ENCODE assay signal across 8 cellular contexts in the genomic region with DNA sequence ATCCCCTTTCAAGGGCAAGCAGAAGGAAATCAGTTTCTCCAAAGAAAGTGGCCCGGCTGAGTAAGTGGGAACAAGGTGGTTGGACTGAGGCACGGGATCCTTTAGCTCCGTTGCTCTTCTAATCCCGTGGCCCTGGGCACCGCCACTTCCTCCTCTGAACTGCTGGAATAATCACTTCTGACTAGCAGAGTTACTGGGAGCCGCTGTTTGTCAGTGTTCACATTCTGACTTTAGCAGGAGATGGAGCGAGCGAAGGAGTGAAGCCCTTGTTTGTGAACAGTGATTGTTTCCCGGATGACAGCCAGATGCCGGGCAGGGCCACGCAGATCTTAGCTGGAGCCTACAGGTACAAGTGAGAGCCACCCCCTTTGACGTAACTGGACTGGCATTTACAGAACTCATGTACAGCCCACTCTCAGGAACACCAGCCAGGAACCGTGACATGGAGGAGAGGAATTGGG. TPM values are rescaled to one million over a fixed set of nuclear protein-coding genes. Genes with fewer than 3 reads are reported as not detected.
DNase-seq lines count a peak whose midpoint lies in the region; ATAC-seq and TF ChIP-seq lines count a peak whose summit lies in the region.

No MANE protein-coding gene starts in this region.

- peak overlapping the region; percentile 95 for H3K9ac ChIP-seq in PC-3 (ENCODE audit: low read length)

- peaks cover 3% of the 10 kb centered on the region for H3K36me3 Mint-ChIP-seq in mesothelial cell of epicardium

- H3K4me2 ChIP-seq in PC-3 (ENCODE audit: low read length): peak overlapping the region; percentile 99

- H3K9me2 ChIP-seq in PC-3 (replicated peaks; ENCODE audit: low read length): no peaks in the 10 kb centered on the region

- H3K27ac ChIP-seq in PC-3 (ENCODE audit: low read length) (peak overlapping the region; percentile 47), upper lobe of right lung (peak overlapping the region; percentile 89)

- ATAC-seq in PC-3 (no peak; the same call in 1 of the 2 replicates), upper lobe of right lung (peak; percentile 15)

- no peak for TF ChIP-seq CTCF in PC-3 (conservative IDR thresholded peaks at IDR 0.05; ENCODE audit: low read depth, low read length)
- TF ChIP-seq CTCF in mesothelial cell of epicardium (IDR thresholded peaks at IDR 0.05; ENCODE audit: unreplicated experiment): no peak
- TF ChIP-seq CTCF in upper lobe of right lung (IDR thresholded peaks at IDR 0.05): no peak

- H3K27me3 Mint-ChIP-seq in mesothelial cell of epicardium (ENCODE audit: low read depth): no peaks in the 10 kb centered on the region

- H3K9me3 ChIP-seq in PC-3 (ENCODE audit: low read length) (no peaks in the 10 kb centered on the region), upper lobe of right lung (no peaks in the 10 kb centered on the region)

- POLR2A ChIA-PET in PC-3 (lab: Charles Lee; ENCODE audit: unreplicated experiment): interaction anchor here (0.7 kb wide), 1 partner anchor 1617 kb away, joined by 3 read pairs; no protein-coding TSS in a partner anchor

- H3K79me2 ChIP-seq in PC-3 (ENCODE audit: low read length): peaks cover 96% of the 10 kb centered on the region

- H3K4me1 ChIP-seq in PC-3 (ENCODE audit: insufficient read depth, low read length): peaks cover 61% of the 10 kb centered on the region
- H3K4me1 ChIP-seq in upper lobe of right lung: peaks cover 28% of the 10 kb centered on the region

- DNase-seq in NCI-H2171 treated with DMSO at 0.1 percent for 48 hours (lab: John Stamatoyannopoulos, UW) (peak; percentile 71), NCI-H2171 (lab: John Stamatoyannopoulos, UW) (no peak), PC-3 (peak; percentile 50), ecto neural progenitor cell (ENCODE audit: low spot score) (peak; percentile 51), mesothelial cell of epicardium (ENCODE audit: low spot score in 2 of 2, unreplicated experiment in 2 of 2) (no peak), upper lobe of right lung (no peak), NCI-H345 (lab: John Stamatoyannopoulos, UW) (no peak)
- DNase-seq in stimulated activated CD4-positive, alpha-beta T cell treated with anti-CD3 and anti-CD28 coated beads, Interleukin-2, amount 100 ng/mL, for 48 hours: no peak

- H4K20me1 ChIP-seq in PC-3 (ENCODE audit: low read length): peaks cover 5% of the 10 kb centered on the region; the same call in 1 of the 2 replicates

- H3K36me3 ChIP-seq in PC-3 (ENCODE audit: low read depth, low read length) (peaks cover 18% of the 10 kb centered on the region), upper lobe of right lung (peaks cover 16% of the 10 kb centered on the region)

- TSS peak; percentile 41 for BruUV-seq in PC-3 (replicated peaks; lab: Mats Ljungman, UMichigan)

- no peaks in the 10 kb centered on the region for H3K9me3 Mint-ChIP-seq in mesothelial cell of epicardium

- peak overlapping the region; percentile 88 for H3K4me3 ChIP-seq in PC-3 (ENCODE audit: low read length)
- peak overlapping the region; percentile 82 for H3K4me3 ChIP-seq in upper lobe of right lung

- H3K4me3 Mint-ChIP-seq in mesothelial cell of epicardium: peak overlapping the region; percentile 73

- peak overlapping the region; percentile 86 for H2AFZ ChIP-seq in PC-3 (ENCODE audit: low read length)

- H3K27me3 ChIP-seq in PC-3 (ENCODE audit: low read length): no peaks in the 10 kb centered on the region
- H3K27me3 ChIP-seq in upper lobe of right lung: no peaks in the 10 kb centered on the region

- H3F3A ChIP-seq in PC-3 (ENCODE audit: low read length, unreplicated experiment): no peaks in the 10 kb centered on the region

- peaks cover 57% of the 10 kb centered on the region for H3K4me1 Mint-ChIP-seq in mesothelial cell of epicardium

- H3K27ac Mint-ChIP-seq in mesothelial cell of epicardium: peak overlapping the region; percentile 84

- intact Hi-C loops in PC-3 (cut with micrococcal nuclease): loop anchor here (5.0 kb wide), 1 partner anchor 221 kb away; no protein-coding TSS in a partner anchor
- intact Hi-C loops in upper lobe of right lung (cut with DNase I): no loop called here

- CTCF ChIA-PET in PC-3 (lab: Charles Lee): no interaction called here

RNA-seq across cellular contexts. Expression of a gene that starts 1.3 kb away (rescaled TPM):
- total RNA-seq in PC-3 (2014; rRNA removed) (79.4 and 103 TPM in 2 replicates), mesothelial cell of epicardium (61.5 to 70.6 TPM (median 69.0 TPM) in 3 replicates), upper lobe of right lung (28.0 TPM)

Comparison
In these comparisons a context has a peak if more than half of its experiments do, and no peak if none do; other contexts are left out.
1. DNase-seq: peak in NCI-H2171 treated with DMSO at 0.1 percent for 48 hours (single experiment), PC-3 (single experiment) and ecto neural progenitor cell (single experiment); none in NCI-H2171 (single experiment), mesothelial cell of epicardium (0 of 2), upper lobe of right lung (single experiment), stimulated activated CD4-positive, alpha-beta T cell treated with anti-CD3 and anti-CD28 coated beads, Interleukin-2, amount 100 ng/mL, for 48 hours (0 of 2) and NCI-H345 (single experiment).